Comparison of ENCODE assay signal across 2 cellular contexts in the genomic region with DNA sequence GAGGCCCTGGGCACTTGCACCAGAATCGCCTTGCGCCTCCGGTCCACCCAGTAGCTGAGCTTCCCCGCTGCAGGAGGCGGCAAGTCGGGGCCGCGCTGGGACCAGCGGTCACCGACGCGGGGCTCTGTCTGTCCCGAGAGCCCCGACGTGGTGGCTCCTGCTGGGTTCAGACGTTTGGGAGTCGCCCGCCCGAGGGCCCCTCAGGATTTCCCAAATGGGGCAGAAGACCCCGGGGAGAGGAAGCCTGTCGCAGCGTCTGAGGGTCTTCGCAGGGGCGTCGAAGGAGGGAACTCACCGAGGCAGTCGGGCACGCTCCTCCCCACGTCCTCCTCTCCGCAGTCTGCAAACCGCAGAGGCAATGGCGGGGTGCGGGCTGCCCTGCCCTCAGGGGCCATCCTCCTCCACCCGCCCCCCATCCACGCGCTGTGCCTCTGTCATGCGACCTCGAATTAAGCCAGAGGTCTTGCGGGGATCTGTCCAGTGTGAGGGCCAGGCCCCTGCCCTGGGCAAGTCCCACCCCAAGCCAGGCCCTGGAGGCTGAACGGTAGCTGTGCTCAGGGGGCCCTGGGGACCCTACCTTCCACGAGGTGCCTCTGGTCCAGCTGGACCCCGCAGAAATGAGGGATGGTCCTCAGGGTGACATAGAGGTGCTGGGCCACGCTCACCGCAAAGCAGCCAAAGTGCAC.
TF ChIP-seq lines count a peak whose summit lies in the region.

No MANE protein-coding gene starts in this region.

TF ChIP-seq in SK-N-SH, 30 proteins besides CTCF, POLR2A, EP300 and RAD21 (continued from another document):
- TF ChIP-seq USF2 (IDR thresholded peaks at IDR 0.05; ENCODE audit: borderline replicate concordance, low read depth, low read length) (no peak), TAF1 (IDR thresholded peaks at IDR 0.05; ENCODE audit: borderline replicate concordance, low read depth, low read length) (no peak), ELF1 (IDR thresholded peaks at IDR 0.05) (no peak), MXI1 (IDR thresholded peaks at IDR 0.05; ENCODE audit: low read depth, low read length) (no peak), REST (IDR thresholded peaks at IDR 0.05; ENCODE audit: low read depth, low read length) (no peak), FOXM1 (IDR thresholded peaks at IDR 0.05; ENCODE audit: low read depth) (no peak), JUND (IDR thresholded peaks at IDR 0.05) (no peak), GABPA (IDR thresholded peaks at IDR 0.05; ENCODE audit: low read depth) (no peak), MAX (IDR thresholded peaks at IDR 0.05; ENCODE audit: low read depth) (no peak), EZH2phosphoT487 (IDR thresholded peaks at IDR 0.05; ENCODE audit: borderline replicate concordance, low read depth) (no peak), RXRA (IDR thresholded peaks at IDR 0.05; ENCODE audit: borderline replicate concordance, low read depth) (no peak)
- TF ChIP-seq, protein P1, sequence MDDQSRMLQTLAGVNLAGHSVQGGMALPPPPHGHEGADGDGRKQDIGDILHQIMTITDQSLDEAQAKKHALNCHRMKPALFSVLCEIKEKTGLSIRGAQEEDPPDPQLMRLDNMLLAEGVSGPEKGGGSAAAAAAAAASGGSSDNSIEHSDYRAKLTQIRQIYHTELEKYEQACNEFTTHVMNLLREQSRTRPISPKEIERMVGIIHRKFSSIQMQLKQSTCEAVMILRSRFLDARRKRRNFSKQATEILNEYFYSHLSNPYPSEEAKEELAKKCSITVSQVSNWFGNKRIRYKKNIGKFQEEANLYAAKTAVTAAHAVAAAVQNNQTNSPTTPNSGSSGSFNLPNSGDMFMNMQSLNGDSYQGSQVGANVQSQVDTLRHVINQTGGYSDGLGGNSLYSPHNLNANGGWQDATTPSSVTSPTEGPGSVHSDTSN (IDR thresholded peaks at IDR 0.05): no peak
- TF ChIP-seq, protein P2, sequence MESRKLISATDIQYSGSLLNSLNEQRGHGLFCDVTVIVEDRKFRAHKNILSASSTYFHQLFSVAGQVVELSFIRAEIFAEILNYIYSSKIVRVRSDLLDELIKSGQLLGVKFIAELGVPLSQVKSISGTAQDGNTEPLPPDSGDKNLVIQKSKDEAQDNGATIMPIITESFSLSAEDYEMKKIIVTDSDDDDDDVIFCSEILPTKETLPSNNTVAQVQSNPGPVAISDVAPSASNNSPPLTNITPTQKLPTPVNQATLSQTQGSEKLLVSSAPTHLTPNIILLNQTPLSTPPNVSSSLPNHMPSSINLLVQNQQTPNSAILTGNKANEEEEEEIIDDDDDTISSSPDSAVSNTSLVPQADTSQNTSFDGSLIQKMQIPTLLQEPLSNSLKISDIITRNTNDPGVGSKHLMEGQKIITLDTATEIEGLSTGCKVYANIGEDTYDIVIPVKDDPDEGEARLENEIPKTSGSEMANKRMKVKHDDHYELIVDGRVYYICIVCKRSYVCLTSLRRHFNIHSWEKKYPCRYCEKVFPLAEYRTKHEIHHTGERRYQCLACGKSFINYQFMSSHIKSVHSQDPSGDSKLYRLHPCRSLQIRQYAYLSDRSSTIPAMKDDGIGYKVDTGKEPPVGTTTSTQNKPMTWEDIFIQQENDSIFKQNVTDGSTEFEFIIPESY (IDR thresholded peaks at IDR 0.05; ENCODE audit: borderline replicate concordance, low read depth): no peak
TF ChIP-seq in SK-N-SH: peak in this region for 0.

TF ChIP-seq in SK-N-SH treated with all-trans-retinoic acid at 6 μM for 48 hours, 23 proteins besides CTCF, POLR2A, EP300 and RAD21 (continued from another document):
- TF ChIP-seq TSHZ2 (CRISPR knock-in tag; IDR thresholded peaks at IDR 0.05) (no peak), SNAI2 (CRISPR knock-in tag; IDR thresholded peaks at IDR 0.05) (no peak)
